ENCODE assay signal across 11 cellular contexts in genomic region chr1:96520542-96520941, GRCh38.
DNase-seq lines count a peak whose midpoint lies in the region; ATAC-seq and TF ChIP-seq lines count a peak whose summit lies in the region.
"Had no signal": no experiment of that assay in that cellular context is flagged by ENCODE, and none has a peak within 500 bp of the region (broad histone marks: within the 10 kb centered on the region; RNA-seq: fewer than 3 reads in every experiment).

No MANE protein-coding gene starts in this region.

- no peak overlapping the region for H2AFZ ChIP-seq in trophoblast cell (ENCODE audit: insufficient read depth, low read length, poor library complexity)

- TF ChIP-seq CTCF in fibroblast of the aortic adventitia (IDR thresholded peaks at IDR 0.05; ENCODE audit: insufficient read depth, low read length) (no peak), omental fat pad (IDR thresholded peaks at IDR 0.05) (no peak)

- no peaks in the 10 kb centered on the region for H3K36me3 ChIP-seq in trophoblast cell (ENCODE audit: control insufficient read depth in 1 of 2, insufficient read depth in 2 of 2, low read length in 2 of 2)
- H3K36me3 ChIP-seq: cardiac muscle cell had no signal

- no peaks in the 10 kb centered on the region for H3K27me3 ChIP-seq in trophoblast cell (ENCODE audit: insufficient read depth, low read length)
- H3K27me3 ChIP-seq: cardiac muscle cell had no signal

- H3K23ac ChIP-seq in trophoblast cell (ENCODE audit: low read length) = no peak overlapping the region

- H3K4ac ChIP-seq in trophoblast cell (ENCODE audit: low read depth, low read length) = no peak overlapping the region

- H3K9me3 Mint-ChIP-seq in activated CD8-positive, alpha-beta memory T cell treated with anti-CD3 and anti-CD28 coated beads, Interleukin-2, amount 10 ng/mL, durations not matched to agents 7 days and 5 days (ENCODE audit: low read depth) = no peaks in the 10 kb centered on the region
- H3K9me3 Mint-ChIP-seq: activated T-helper 2 cell treated with anti-CD3 and anti-CD28 coated beads, Interferon-gamma antibody, Interleukin-2, Interleukin-4, amounts not matched to agents 10 μg/mL and 5 μg/mL and 100 μg/mL, durations not matched to agents 14 hours and 24 hours and 36 hours had no signal

- CTCF ChIA-PET in activated CD8-positive, alpha-beta memory T cell treated with anti-CD3 and anti-CD28 coated beads, Interleukin-2, amount 10 ng/mL, durations not matched to agents 7 days and 5 days (lab: Charles Lee) = no interaction called here

- no peak overlapping the region for H3K9ac ChIP-seq in trophoblast cell (ENCODE audit: low read length)

- H3K27me3 Mint-ChIP-seq in activated CD8-positive, alpha-beta memory T cell treated with anti-CD3 and anti-CD28 coated beads, Interleukin-2, amount 10 ng/mL, durations not matched to agents 7 days and 5 days = no peaks in the 10 kb centered on the region

- peaks cover 1% of the 10 kb centered on the region for H3K79me1 ChIP-seq in trophoblast cell (ENCODE audit: low read length)

- no peak overlapping the region for H3K4me2 ChIP-seq in trophoblast cell (ENCODE audit: low read length)

- H3K4me3 ChIP-seq in fibroblast of the aortic adventitia (ENCODE audit: low read depth, low read length) (no peak overlapping the region), trophoblast cell (ENCODE audit: low read depth, low read length) (no peak overlapping the region)
- H3K4me3 ChIP-seq: cardiac muscle cell had no signal

- H4K8ac ChIP-seq in trophoblast cell (ENCODE audit: low read depth, low read length) = no peak overlapping the region

- peak overlapping the region; percentile 6 for H2BK12ac ChIP-seq in trophoblast cell (ENCODE audit: low read length)

- ATAC-seq in activated CD8-positive, alpha-beta memory T cell treated with anti-CD3 and anti-CD28 coated beads, Interleukin-2, amount 10 ng/mL, durations not matched to agents 7 days and 5 days = no peak
- ATAC-seq in omental fat pad (ENCODE audit: low FRiP score) (no peak), HG03175 (IDR thresholded peaks at IDR 0.05; ENCODE audit: unreplicated experiment) (no peak)

- in situ Hi-C loops in G401 (cut with HindIII; ENCODE audit: low sequenced_read_pairs) = no loop called here

- H2BK5ac ChIP-seq in trophoblast cell (ENCODE audit: low read depth, low read length, poor library complexity) = no peak overlapping the region

- H4K12ac ChIP-seq in trophoblast cell (ENCODE audit: low read depth, low read length) = no peak overlapping the region

- no peaks in the 10 kb centered on the region for H3K4me1 Mint-ChIP-seq in activated CD8-positive, alpha-beta memory T cell treated with anti-CD3 and anti-CD28 coated beads, Interleukin-2, amount 10 ng/mL, durations not matched to agents 7 days and 5 days

- peaks cover 6 to 11% of the 10 kb centered on the region in 2 experiments for H3K4me1 ChIP-seq in trophoblast cell (ENCODE audit: control insufficient read depth in 1 of 2, insufficient read depth in 2 of 2, low read length in 2 of 2)

- H3K27ac ChIP-seq in trophoblast cell (ENCODE audit: low read depth, low read length) = no peak overlapping the region
- H3K27ac ChIP-seq: cardiac muscle cell had no signal

- no peak overlapping the region for H2BK120ac ChIP-seq in trophoblast cell (ENCODE audit: insufficient read depth, low read length, poor library complexity)

- H3K79me2 ChIP-seq in trophoblast cell (ENCODE audit: control insufficient read depth, insufficient read depth, low read length, poor library complexity) = no peaks in the 10 kb centered on the region

- H2AK5ac ChIP-seq in trophoblast cell (ENCODE audit: low read length) = no peak overlapping the region

- H3K9me3 ChIP-seq in trophoblast cell (ENCODE audit: insufficient read depth, low read depth, low read length) = no peaks in the 10 kb centered on the region

- peak; percentile 7 for DNase-seq in G401 (ENCODE audit: low spot score)
- peak; percentile 84 for DNase-seq in astrocyte of the hippocampus (ENCODE audit: low read depth, low spot score)
- DNase-seq in fibroblast of the aortic adventitia (ENCODE audit: low read depth) = peak; percentile 72
- no peak for DNase-seq in trophoblast cell
- no peak for DNase-seq in activated CD8-positive, alpha-beta memory T cell treated with anti-CD3 and anti-CD28 coated beads, Interleukin-2, amount 10 ng/mL, durations not matched to agents 7 days and 5 days
- DNase-seq in NCI-H526 (lab: John Stamatoyannopoulos, UW) = no peak
- DNase-seq in omental fat pad (ENCODE audit: low spot score) = no peak
- DNase-seq: stimulated activated CD4-positive, alpha-beta T cell treated with anti-CD3 and anti-CD28 coated beads, Interleukin-1b, Interleukin-23, amount 100 ng/mL, for 48 hours had no signal

- no peak overlapping the region for H3K14ac ChIP-seq in trophoblast cell (ENCODE audit: low read length)

- H3K18ac ChIP-seq in trophoblast cell (ENCODE audit: low read length) = no peak overlapping the region

- H3K4me3 Mint-ChIP-seq in activated CD8-positive, alpha-beta memory T cell treated with anti-CD3 and anti-CD28 coated beads, Interleukin-2, amount 10 ng/mL, durations not matched to agents 7 days and 5 days = no peak overlapping the region

- no peak overlapping the region for H3K27ac Mint-ChIP-seq in activated CD8-positive, alpha-beta memory T cell treated with anti-CD3 and anti-CD28 coated beads, Interleukin-2, amount 10 ng/mL, durations not matched to agents 7 days and 5 days
- H3K27ac Mint-ChIP-seq: activated T-helper 2 cell treated with anti-CD3 and anti-CD28 coated beads, Interferon-gamma antibody, Interleukin-2, Interleukin-4, amounts not matched to agents 10 μg/mL and 5 μg/mL and 100 μg/mL, durations not matched to agents 14 hours and 24 hours and 36 hours had no signal

- WGBS in trophoblast cell (ENCODE audit: extremely low coverage, insufficient coverage, insufficient read length) = no CpG with 5 or more reads among the region's 3 CpGs

- H4K91ac ChIP-seq in trophoblast cell (ENCODE audit: low read depth, low read length) = peak overlapping the region; percentile 32

- no peaks in the 10 kb centered on the region for H3K36me3 Mint-ChIP-seq in activated CD8-positive, alpha-beta memory T cell treated with anti-CD3 and anti-CD28 coated beads, Interleukin-2, amount 10 ng/mL, durations not matched to agents 7 days and 5 days

Comparison
In these comparisons a context has a peak if more than half of its experiments do, and no peak if none do; other contexts are left out.
1. DNase-seq: peak in G401 (single experiment), astrocyte of the hippocampus (single experiment) and fibroblast of the aortic adventitia (single experiment); none in trophoblast cell (0 of 2), activated CD8-positive, alpha-beta memory T cell treated with anti-CD3 and anti-CD28 coated beads, Interleukin-2, amount 10 ng/mL, durations not matched to agents 7 days and 5 days (single experiment), NCI-H526 (0 of 2) and omental fat pad (single experiment).